18 cellular contexts compared by ENCODE assay signal in the genomic region with DNA sequence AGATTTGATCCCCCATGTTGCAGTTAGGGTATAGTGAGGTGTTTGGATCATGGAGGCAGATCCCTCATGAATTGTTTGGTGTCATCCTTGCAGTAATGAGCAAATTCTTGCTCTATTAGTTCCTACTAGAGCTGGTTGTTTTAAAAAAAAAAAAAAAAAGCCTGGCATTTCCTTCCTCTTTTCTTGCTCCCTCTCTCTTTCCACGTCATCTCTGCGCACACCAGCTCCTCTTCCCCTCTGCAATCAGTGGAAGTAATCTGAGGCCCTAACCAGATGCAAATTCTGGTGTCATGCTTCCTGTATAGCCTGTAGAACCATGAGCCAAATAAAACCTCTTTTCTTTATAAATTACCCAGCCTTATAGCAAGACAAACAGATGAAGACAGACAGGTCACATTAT. TPM values are rescaled to one million over a fixed set of nuclear protein-coding genes. Genes with fewer than 3 reads are reported as not detected.
DNase-seq lines count a peak whose midpoint lies in the region; ATAC-seq and TF ChIP-seq lines count a peak whose summit lies in the region.
"Had no signal": no experiment of that assay in that cellular context is flagged by ENCODE, and none has a peak within 500 bp of the region (broad histone marks: within the 10 kb centered on the region; RNA-seq: fewer than 3 reads in every experiment).

No MANE protein-coding gene starts in this region.

- ATAC-seq in GM21360 (IDR thresholded peaks at IDR 0.05; ENCODE audit: unreplicated experiment): peak; percentile 64
- ATAC-seq in HG03469 (IDR thresholded peaks at IDR 0.05; ENCODE audit: unreplicated experiment): peak; percentile 89
- no peak for ATAC-seq in activated naive CD8-positive, alpha-beta T cell treated with anti-CD3 and anti-CD28 coated beads, Interleukin-2, amount 50 U/mL, for 24 hours

- DNase-seq in ELR (ENCODE audit: low read depth) (peak; percentile 10), UCSD-AML1 (lab: John Stamatoyannopoulos, UW; ENCODE audit: unreplicated experiment) (peak; percentile 12), hepatocyte (ENCODE audit: low spot score) (no peak), NCI-H2029 treated with DMSO at 0.1 percent for 48 hours (lab: John Stamatoyannopoulos, UW) (no peak)
- no peak for DNase-seq in activated naive CD4-positive, alpha-beta T cell (lab: John Stamatoyannopoulos, UW)
- no peak for DNase-seq in activated naive CD8-positive, alpha-beta T cell treated with anti-CD3 and anti-CD28 coated beads, Interleukin-2, amount 50 U/mL, for 24 hours
- DNase-seq: activated CD4-positive, alpha-beta T cell treated with anti-CD3 and anti-CD28 coated beads, Interleukin-2, amount 50 U/mL, for 48 hours; activated naive CD4-positive, alpha-beta T cell treated with anti-CD3 and anti-CD28 coated beads, Interleukin-2, amount 50 U/mL, for 16 hours; DMS79 treated with DMSO at 0.1 percent for 48 hours; esophagus squamous epithelium; H9; NCI-H1048; NCI-H510A treated with DMSO at 0.1 percent for 48 hours; right lobe of liver; thyroid gland had no signal

- H3K4me1 ChIP-seq in hepatocyte (ENCODE audit: insufficient read depth): no peaks in the 10 kb centered on the region
- H3K4me1 ChIP-seq: esophagus squamous epithelium, right lobe of liver, thyroid gland had no signal

- H3K9me2 ChIP-seq in hepatocyte (replicated peaks; ENCODE audit: insufficient read depth): no peaks in the 10 kb centered on the region

- H3K4me2 ChIP-seq in hepatocyte: no peak overlapping the region

- no peaks in the 10 kb centered on the region for H3K4me1 Mint-ChIP-seq in activated naive CD8-positive, alpha-beta T cell treated with anti-CD3 and anti-CD28 coated beads, Interleukin-2, amount 50 U/mL, for 24 hours
- H3K4me1 Mint-ChIP-seq: central memory CD8-positive, alpha-beta T cell had no signal

- H3K36me3 ChIP-seq in hepatocyte (replicated peaks; ENCODE audit: insufficient read depth, low read depth): no peaks in the 10 kb centered on the region
- H3K36me3 ChIP-seq: esophagus squamous epithelium, right lobe of liver, thyroid gland had no signal

- no peak overlapping the region for H3K27ac ChIP-seq in hepatocyte
- H3K27ac ChIP-seq: esophagus squamous epithelium, right lobe of liver, thyroid gland had no signal

- no peak overlapping the region for H3K4me3 Mint-ChIP-seq in activated naive CD8-positive, alpha-beta T cell treated with anti-CD3 and anti-CD28 coated beads, Interleukin-2, amount 50 U/mL, for 24 hours
- H3K4me3 Mint-ChIP-seq: central memory CD8-positive, alpha-beta T cell; H9 had no signal

- TF ChIP-seq CTCF in hepatocyte (IDR thresholded peaks at IDR 0.05; ENCODE audit: poor library complexity): no peak

- H3K27me3 Mint-ChIP-seq in activated naive CD8-positive, alpha-beta T cell treated with anti-CD3 and anti-CD28 coated beads, Interleukin-2, amount 50 U/mL, for 24 hours: peaks cover 11% of the 10 kb centered on the region
- H3K27me3 Mint-ChIP-seq: central memory CD8-positive, alpha-beta T cell had no signal

- WGBS in hepatocyte (ENCODE audit: low lambda C conversion rate, missing lambda C conversion rate): 97% methylated on average over 2 of the region's 2 CpGs

- no peak overlapping the region for H2AFZ ChIP-seq in hepatocyte

- no peaks in the 10 kb centered on the region for H3K9me3 ChIP-seq in hepatocyte (ENCODE audit: low read depth)
- H3K9me3 ChIP-seq: esophagus squamous epithelium, right lobe of liver, thyroid gland had no signal

- no peak overlapping the region for H3K27ac Mint-ChIP-seq in activated naive CD8-positive, alpha-beta T cell treated with anti-CD3 and anti-CD28 coated beads, Interleukin-2, amount 50 U/mL, for 24 hours
- H3K27ac Mint-ChIP-seq: H9 had no signal

- peaks cover 1% of the 10 kb centered on the region for H3K36me3 Mint-ChIP-seq in activated naive CD8-positive, alpha-beta T cell treated with anti-CD3 and anti-CD28 coated beads, Interleukin-2, amount 50 U/mL, for 24 hours (ENCODE audit: low read depth)

- peaks cover 4% of the 10 kb centered on the region for H3K9me3 Mint-ChIP-seq in activated naive CD8-positive, alpha-beta T cell treated with anti-CD3 and anti-CD28 coated beads, Interleukin-2, amount 50 U/mL, for 24 hours

- H3K4me3 ChIP-seq in hepatocyte: no peak overlapping the region
- H3K4me3 ChIP-seq: esophagus squamous epithelium, right lobe of liver, thyroid gland had no signal

- no peaks in the 10 kb centered on the region for H3K79me2 ChIP-seq in hepatocyte

- H3K27me3 ChIP-seq in hepatocyte: no peaks in the 10 kb centered on the region
- H3K27me3 ChIP-seq: esophagus squamous epithelium, right lobe of liver, thyroid gland had no signal

- no peaks in the 10 kb centered on the region for H4K20me1 ChIP-seq in hepatocyte (ENCODE audit: insufficient read depth, poor library complexity, severe bottlenecking)

RNA-seq across cellular contexts. Expression of gene WDR17, which starts 24.5 kb away (rescaled TPM):
- 1.1 and 3.1 TPM in 2 replicates for total RNA-seq in hepatocyte
- polyA plus RNA-seq in hepatocyte: 0.63 and 1.1 TPM in 2 replicates

Comparison
In these comparisons a context has a peak if more than half of its experiments do, and no peak if none do; other contexts are left out.
1. DNase-seq: peak in ELR (single experiment) and UCSD-AML1 (single experiment); none in hepatocyte (single experiment), NCI-H2029 treated with DMSO at 0.1 percent for 48 hours (single experiment), activated naive CD4-positive, alpha-beta T cell (0 of 4) and activated naive CD8-positive, alpha-beta T cell treated with anti-CD3 and anti-CD28 coated beads, Interleukin-2, amount 50 U/mL, for 24 hours (single experiment).